ENCODE assay signal across 11 cellular contexts in the genomic region with DNA sequence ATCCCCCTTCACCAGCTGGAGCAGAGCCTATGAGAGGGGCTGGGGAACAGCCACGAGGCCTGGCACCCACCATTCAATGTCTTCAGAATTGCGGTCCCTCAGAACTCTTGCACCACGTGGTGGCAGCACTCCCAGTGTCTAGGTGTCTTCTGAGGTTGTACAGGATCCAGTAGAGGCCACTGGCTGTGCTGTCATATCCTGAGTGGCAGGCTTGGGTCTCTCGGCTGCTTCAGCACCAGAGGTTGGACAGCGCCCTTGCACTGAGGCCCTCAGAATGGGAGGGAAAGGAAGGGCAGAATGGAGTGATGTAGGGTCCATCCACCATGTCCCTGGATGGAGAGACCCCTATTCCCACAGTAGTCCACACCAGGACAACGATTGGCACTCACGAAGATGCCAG.
DNase-seq lines count a peak whose midpoint lies in the region; ATAC-seq, FAIRE-seq and TF ChIP-seq lines count a peak whose summit lies in the region.
"Had no signal": no experiment of that assay in that cellular context is flagged by ENCODE, and none has a peak within 500 bp of the region (broad histone marks: within the 10 kb centered on the region; RNA-seq: fewer than 3 reads in every experiment).

No MANE protein-coding gene starts in this region.

- no peak overlapping the region for H3K27ac ChIP-seq in WERI-Rb-1

- DNase-seq in stimulated activated CD4-positive, alpha-beta T cell treated with anti-CD3 and anti-CD28 coated beads, Interleukin-15, amount 100 ng/mL, for 24 hours, result peak; percentile 25
- no peak for DNase-seq in stimulated activated CD4-positive, alpha-beta T cell treated with anti-CD3 and anti-CD28 coated beads, Interleukin-2, amount 100 ng/mL, for 48 hours
- DNase-seq in WERI-Rb-1 (no peak), urothelium cell line (ENCODE audit: low spot score) (peak; percentile 25), NCI-H2196 treated with DMSO at 0.1 percent for 48 hours (lab: John Stamatoyannopoulos, UW; ENCODE audit: unreplicated experiment) (no peak), NCI-H2029 (lab: John Stamatoyannopoulos, UW) (no peak)
- DNase-seq: CD4-positive, alpha-beta T cell; left cardiac atrium; NCI-H510A had no signal

- peak; percentile 32; the same call in 1 of the 2 replicates for TF ChIP-seq CTCF in LNCAP (IDR thresholded peaks at IDR 0.05)
- TF ChIP-seq CTCF in WERI-Rb-1 (IDR thresholded peaks at IDR 0.05; ENCODE audit: low read depth, low read length), result peak; percentile 9; the same call in 1 of the 2 replicates

- no peaks in the 10 kb centered on the region for H3K36me3 ChIP-seq in WERI-Rb-1

- H3K4me3 ChIP-seq in WERI-Rb-1 (ENCODE audit: low read depth, low read length), result no peak overlapping the region

- H3K27me3 ChIP-seq in WERI-Rb-1 (ENCODE audit: insufficient read depth, low read depth, severe bottlenecking), result no peaks in the 10 kb centered on the region

- H3K9me3 ChIP-seq in WERI-Rb-1 (ENCODE audit: severe bottlenecking), result no peaks in the 10 kb centered on the region

- no peak for ATAC-seq in GM18873 (IDR thresholded peaks at IDR 0.05; ENCODE audit: low FRiP score, unreplicated experiment)
- ATAC-seq: left cardiac atrium had no signal

- FAIRE-seq in urothelium cell line (lab: Jason Lieb, UNC), result no peak

Comparison
In these comparisons a context has a peak if more than half of its experiments do, and no peak if none do; other contexts are left out.
1. DNase-seq: peak in stimulated activated CD4-positive, alpha-beta T cell treated with anti-CD3 and anti-CD28 coated beads, Interleukin-15, amount 100 ng/mL, for 24 hours (single experiment) and urothelium cell line (single experiment); none in stimulated activated CD4-positive, alpha-beta T cell treated with anti-CD3 and anti-CD28 coated beads, Interleukin-2, amount 100 ng/mL, for 48 hours (0 of 2), WERI-Rb-1 (single experiment), NCI-H2196 treated with DMSO at 0.1 percent for 48 hours (single experiment) and NCI-H2029 (single experiment).